In genomic region chr14:71632440-71632946, GRCh38 we compare ENCODE assay signal across 30 cellular contexts.
"Had no signal": no experiment of that assay in that cellular context is flagged by ENCODE, and none has a peak within 500 bp of the region (broad histone marks: within the 10 kb centered on the region; RNA-seq: fewer than 3 reads in every experiment).

No MANE protein-coding gene starts in this region.

- H2AFZ ChIP-seq: parathyroid adenoma had no signal

- H3K4me3 ChIP-seq: gastrocnemius medialis, right atrium auricular region, suprapubic skin, tibial artery had no signal

- H3K27me3 Mint-ChIP-seq: activated CD4-positive, alpha-beta memory T cell treated with anti-CD3 and anti-CD28 coated beads, Interleukin-2, amount 10 ng/mL, durations not matched to agents 7 days and 5 days; activated CD4-positive, alpha-beta T cell treated with anti-CD3 and anti-CD28 coated beads, Interleukin-2, amount 10 ng/mL, durations not matched to agents 7 days and 5 days; activated naive CD4-positive, alpha-beta T cell treated with anti-CD3 and anti-CD28 coated beads, Interleukin-2, amount 10 ng/mL, durations not matched to agents 7 days and 5 days; activated T-cell treated with anti-CD3 and anti-CD28 coated beads, Interleukin-2, amount 50 U/mL, for 24 hours; central memory CD8-positive, alpha-beta T cell; naive B cell; T-helper 17 cell had no signal

- H3K4me3 Mint-ChIP-seq: activated CD4-positive, alpha-beta memory T cell treated with anti-CD3 and anti-CD28 coated beads, Interleukin-2, amount 10 ng/mL, durations not matched to agents 7 days and 5 days; activated CD4-positive, alpha-beta T cell treated with anti-CD3 and anti-CD28 coated beads, Interleukin-2, amount 10 ng/mL, durations not matched to agents 7 days and 5 days; activated naive CD4-positive, alpha-beta T cell treated with anti-CD3 and anti-CD28 coated beads, Interleukin-2, amount 10 ng/mL, durations not matched to agents 7 days and 5 days; activated T-cell treated with anti-CD3 and anti-CD28 coated beads, Interleukin-2, amount 50 U/mL, for 24 hours; central memory CD8-positive, alpha-beta T cell; mesothelial cell of epicardium; naive B cell; nephron progenitor cell; T-helper 17 cell had no signal

- H3K4me1 ChIP-seq: gastrocnemius medialis, parathyroid adenoma, right atrium auricular region, suprapubic skin, tibial artery had no signal

- H3K27ac Mint-ChIP-seq: activated CD4-positive, alpha-beta memory T cell treated with anti-CD3 and anti-CD28 coated beads, Interleukin-2, amount 10 ng/mL, durations not matched to agents 7 days and 5 days; activated CD4-positive, alpha-beta T cell treated with anti-CD3 and anti-CD28 coated beads, Interleukin-2, amount 10 ng/mL, durations not matched to agents 7 days and 5 days; activated naive CD4-positive, alpha-beta T cell treated with anti-CD3 and anti-CD28 coated beads, Interleukin-2, amount 10 ng/mL, durations not matched to agents 7 days and 5 days; activated T-cell treated with anti-CD3 and anti-CD28 coated beads, Interleukin-2, amount 50 U/mL, for 24 hours; mesothelial cell of epicardium; naive B cell; nephron progenitor cell; T-helper 17 cell had no signal

- DNase-seq: activated CD4-positive, alpha-beta memory T cell treated with anti-CD3 and anti-CD28 coated beads, Interleukin-2, amount 10 ng/mL, durations not matched to agents 7 days and 5 days; activated CD4-positive, alpha-beta T cell treated with anti-CD3 and anti-CD28 coated beads for 1 hour; activated CD4-positive, alpha-beta T cell treated with anti-CD3 and anti-CD28 coated beads, Interleukin-2, amount 10 ng/mL, durations not matched to agents 7 days and 5 days; activated CD8-positive, alpha-beta memory T cell treated with anti-CD3 and anti-CD28 coated beads, Interleukin-2, amount 50 U/mL, for 48 hours; activated gamma-delta T cell; activated naive CD4-positive, alpha-beta T cell treated with anti-CD3 and anti-CD28 coated beads, Interleukin-2, amount 10 ng/mL, durations not matched to agents 7 days and 5 days; activated T-cell treated with anti-CD3 and anti-CD28 coated beads, Interleukin-2, amount 50 U/mL, for 24 hours; anterior cingulate cortex; effector CD8-positive, alpha-beta T cell; erythroblast; gastrocnemius medialis; glutamatergic neuron; left cardiac atrium; left ventricle myocardium superior; mammary epithelial cell; naive B cell; nephron progenitor cell; nucleus accumbens; stimulated activated CD4-positive, alpha-beta T cell treated with anti-CD3 and anti-CD28 coated beads, Interleukin-15, amount 100 ng/mL, for 24 hours; stimulated activated CD4-positive, alpha-beta T cell treated with anti-CD3 and anti-CD28 coated beads, Interleukin-2, amount 100 ng/mL, for 24 hours; stimulated activated naive CD4-positive, alpha-beta T cell; SW 1271; T-helper 17 cell; T1000; tibial artery had no signal

- H3K4me1 Mint-ChIP-seq: central memory CD8-positive, alpha-beta T cell; naive B cell; nephron progenitor cell had no signal

- H3K27me3 ChIP-seq: gastrocnemius medialis, right atrium auricular region, suprapubic skin, tibial artery had no signal

- H3K27ac ChIP-seq: gastrocnemius medialis, parathyroid adenoma, right atrium auricular region, suprapubic skin, tibial artery had no signal

- H3K9me3 ChIP-seq: gastrocnemius medialis, right atrium auricular region, suprapubic skin, tibial artery had no signal

- H3K9ac ChIP-seq: parathyroid adenoma had no signal

- ATAC-seq: gastrocnemius medialis, left cardiac atrium, left ventricle myocardium superior, T-helper 17 cell had no signal

- H3K36me3 ChIP-seq: gastrocnemius medialis, right atrium auricular region, suprapubic skin had no signal
